Comparison of ENCODE assay signal across 18 cellular contexts in the genomic region with DNA sequence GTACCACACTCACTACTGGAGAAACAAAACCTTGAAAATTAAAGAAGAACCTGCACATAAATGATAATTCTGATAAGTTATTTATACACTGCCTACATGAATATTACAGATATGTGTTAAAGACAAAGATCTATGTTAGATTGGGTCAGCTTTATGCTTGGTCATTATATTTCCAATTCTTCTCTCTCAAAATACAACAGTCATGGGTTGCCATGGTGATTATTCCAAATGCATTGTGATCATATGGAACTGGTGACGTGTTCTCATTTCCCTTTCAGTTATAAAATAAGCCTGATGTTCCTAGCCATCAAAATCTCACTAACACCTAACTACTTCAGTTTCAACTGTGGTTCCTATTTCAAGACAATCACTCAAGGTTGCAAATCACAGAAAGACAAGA.
"Had no signal": no experiment of that assay in that cellular context is flagged by ENCODE, and none has a peak within 500 bp of the region (broad histone marks: within the 10 kb centered on the region; RNA-seq: fewer than 3 reads in every experiment).

No MANE protein-coding gene starts in this region.

- DNase-seq: activated CD4-positive, alpha-beta T cell treated with anti-CD3 and anti-CD28 coated beads, Interleukin-2, amount 50 U/mL, for 4 hours; activated CD8-positive, alpha-beta memory T cell treated with anti-CD3 and anti-CD28 coated beads, Interleukin-2, amount 10 ng/mL, durations not matched to agents 7 days and 5 days; activated effector memory CD4-positive, alpha-beta T cell treated with Interleukin-2 at 50 U/mL for 16 hours; activated naive CD4-positive, alpha-beta T cell treated with anti-CD3 and anti-CD28 coated beads, Interleukin-2, amount 50 U/mL, for 16 hours; activated T-cell treated with anti-CD3 and anti-CD28 coated beads, Interleukin-2, amount 50 U/mL, for 1 hour; brain microvascular endothelial cell; cortex of kidney; effector CD4-positive, alpha-beta T cell; hippocampal formation; kidney glomerular epithelial cell; left ventricle myocardium superior; mesendoderm; ovary; right lobe of liver; stimulated activated CD4-positive, alpha-beta T cell treated with anti-CD3 and anti-CD28 coated beads, Interleukin-4, amount 100 ng/mL, for 4 hours had no signal

- H3K4me3 Mint-ChIP-seq: activated CD8-positive, alpha-beta memory T cell treated with anti-CD3 and anti-CD28 coated beads, Interleukin-2, amount 10 ng/mL, durations not matched to agents 7 days and 5 days had no signal

- ATAC-seq: activated CD4-positive, CD25-positive, alpha-beta regulatory T cell treated with anti-CD3 and anti-CD28 coated beads, Interleukin-2, amount 50 U/mL, for 24 hours; activated CD8-positive, alpha-beta memory T cell treated with anti-CD3 and anti-CD28 coated beads, Interleukin-2, amount 10 ng/mL, durations not matched to agents 7 days and 5 days; left ventricle myocardium superior; right lobe of liver had no signal

- H3K27me3 Mint-ChIP-seq: activated CD8-positive, alpha-beta memory T cell treated with anti-CD3 and anti-CD28 coated beads, Interleukin-2, amount 10 ng/mL, durations not matched to agents 7 days and 5 days; stimulated activated naive CD8-positive, alpha-beta T cell treated with anti-CD3 and anti-CD28 coated beads, Interleukin-15, Interleukin-2, amounts not matched to agents 100 ng/mL and 50 ng/mL, for 24 hours had no signal

- H3K9me3 ChIP-seq: esophagus muscularis mucosa, ovary, right lobe of liver had no signal

- H3K27ac Mint-ChIP-seq: stimulated activated naive CD8-positive, alpha-beta T cell treated with anti-CD3 and anti-CD28 coated beads, Interleukin-15, Interleukin-2, amounts not matched to agents 100 ng/mL and 50 ng/mL, for 24 hours had no signal

- H3K27ac ChIP-seq: brain microvascular endothelial cell, esophagus muscularis mucosa, ovary, right lobe of liver had no signal

- H3K27me3 ChIP-seq: brain microvascular endothelial cell, esophagus muscularis mucosa, ovary, right lobe of liver had no signal
